In genomic region chr10:78981257-78981969, GRCh38 we compare ENCODE assay signal across 10 cellular contexts.
DNase-seq lines count a peak whose midpoint lies in the region; ATAC-seq and TF ChIP-seq lines count a peak whose summit lies in the region.
"Had no signal": no experiment of that assay in that cellular context is flagged by ENCODE, and none has a peak within 500 bp of the region (broad histone marks: within the 10 kb centered on the region; RNA-seq: fewer than 3 reads in every experiment).

No MANE protein-coding gene starts in this region.

- no peaks in the 10 kb centered on the region for H3K9me3 ChIP-seq in body of pancreas
- no peaks in the 10 kb centered on the region for H3K9me3 ChIP-seq in colonic mucosa
- H3K9me3 ChIP-seq in adrenal gland (replicated peaks in 1 of 3), result no peaks in the 10 kb centered on the region

- intact Hi-C loops in body of pancreas (cut with DNase I), result no loop called here
- intact Hi-C loops in colonic mucosa (cut with DNase I), result no loop called here
- intact Hi-C loops in adrenal gland (cut with DNase I), result no loop called here

- H3K27ac Mint-ChIP-seq in activated naive CD8-positive, alpha-beta T cell treated with anti-CD3 and anti-CD28 coated beads, Interleukin-2, amount 50 U/mL, for 24 hours, result peak overlapping the region; percentile 46

- ATAC-seq in GM18502 (IDR thresholded peaks at IDR 0.05; ENCODE audit: poor library complexity, unreplicated experiment) (peak; percentile 86), GM19043 (IDR thresholded peaks at IDR 0.05; ENCODE audit: low read depth, unreplicated experiment) (peak; percentile 91), HG03135 (IDR thresholded peaks at IDR 0.05; ENCODE audit: unreplicated experiment) (peak; percentile 65), body of pancreas (no peak), GM19328 (IDR thresholded peaks at IDR 0.05; ENCODE audit: unreplicated experiment) (no peak)
- ATAC-seq in activated naive CD8-positive, alpha-beta T cell treated with anti-CD3 and anti-CD28 coated beads, Interleukin-2, amount 50 U/mL, for 24 hours, result peak; percentile 58

- H3K9me3 Mint-ChIP-seq in activated naive CD8-positive, alpha-beta T cell treated with anti-CD3 and anti-CD28 coated beads, Interleukin-2, amount 50 U/mL, for 24 hours, result no peaks in the 10 kb centered on the region

- TF ChIP-seq POLR2A in body of pancreas (IDR thresholded peaks at IDR 0.05) (no peak), adrenal gland (IDR thresholded peaks at IDR 0.05) (no peak)

- peak; percentile 41 for DNase-seq in activated naive CD8-positive, alpha-beta T cell treated with anti-CD3 and anti-CD28 coated beads, Interleukin-2, amount 50 U/mL, for 24 hours
- DNase-seq in body of pancreas, result no peak
- DNase-seq in colonic mucosa, result no peak
- DNase-seq in adrenal gland, result no peak
- DNase-seq: NCI-H1048, occipital lobe had no signal

- no peaks in the 10 kb centered on the region for H3K36me3 ChIP-seq in body of pancreas (replicated peaks in 1 of 2; ENCODE audit: insufficient read depth in 1 of 2, low read depth in 2 of 2)
- no peaks in the 10 kb centered on the region for H3K36me3 ChIP-seq in colonic mucosa
- no peaks in the 10 kb centered on the region for H3K36me3 ChIP-seq in adrenal gland (replicated peaks in 1 of 2)

- no peak overlapping the region for H3K9ac ChIP-seq in colonic mucosa (ENCODE audit: low read depth in 2 of 2, low read length in 2 of 2)

- peaks cover 11% of the 10 kb centered on the region for H3K4me1 ChIP-seq in body of pancreas
- H3K4me1 ChIP-seq in colonic mucosa, result no peaks in the 10 kb centered on the region
- peaks cover 15 to 18% of the 10 kb centered on the region in 2 donors for H3K4me1 ChIP-seq in adrenal gland (replicated peaks in 1 of 2)

- H3K27me3 ChIP-seq in body of pancreas (no peaks in the 10 kb centered on the region), colonic mucosa (no peaks in the 10 kb centered on the region), adrenal gland (no peaks in the 10 kb centered on the region)

- H3K4me3 Mint-ChIP-seq in activated naive CD8-positive, alpha-beta T cell treated with anti-CD3 and anti-CD28 coated beads, Interleukin-2, amount 50 U/mL, for 24 hours, result no peak overlapping the region

- 85 to 88% methylated on average over 5 to 6 of the region's 6 CpGs for WGBS in body of pancreas, 2 donors
- WGBS in adrenal gland, 4 donors, result 89 to 93% (median 90%) methylated on average over 2 to 6 of the region's 6 CpGs

- no peak overlapping the region for H3K4me3 ChIP-seq in body of pancreas
- no peak overlapping the region for H3K4me3 ChIP-seq in colonic mucosa
- no peak overlapping the region for H3K4me3 ChIP-seq in adrenal gland

- peaks cover 30% of the 10 kb centered on the region for H3K4me1 Mint-ChIP-seq in activated naive CD8-positive, alpha-beta T cell treated with anti-CD3 and anti-CD28 coated beads, Interleukin-2, amount 50 U/mL, for 24 hours

- H3K27ac ChIP-seq in body of pancreas (no peak overlapping the region), colonic mucosa (no peak overlapping the region), adrenal gland (no peak overlapping the region)

- TF ChIP-seq CTCF in body of pancreas (IDR thresholded peaks at IDR 0.05) (no peak), colonic mucosa (IDR thresholded peaks at IDR 0.05) (no peak), adrenal gland (IDR thresholded peaks at IDR 0.05) (no peak)

- peaks cover 8% of the 10 kb centered on the region for H3K27me3 Mint-ChIP-seq in activated naive CD8-positive, alpha-beta T cell treated with anti-CD3 and anti-CD28 coated beads, Interleukin-2, amount 50 U/mL, for 24 hours

- H3K36me3 Mint-ChIP-seq in activated naive CD8-positive, alpha-beta T cell treated with anti-CD3 and anti-CD28 coated beads, Interleukin-2, amount 50 U/mL, for 24 hours (ENCODE audit: low read depth), result no peaks in the 10 kb centered on the region

Comparison
In these comparisons a context has a peak if more than half of its experiments do, and no peak if none do; other contexts are left out.
1. ATAC-seq: peak in GM18502 (single experiment), GM19043 (single experiment), HG03135 (single experiment) and activated naive CD8-positive, alpha-beta T cell treated with anti-CD3 and anti-CD28 coated beads, Interleukin-2, amount 50 U/mL, for 24 hours (single experiment); none in body of pancreas (single experiment) and GM19328 (single experiment).